ENCODE assay signal across 1 cellular context in genomic region chr7:51878869-51879268, GRCh38.
TF ChIP-seq lines count a peak whose summit lies in the region.

No MANE protein-coding gene starts in this region.

TF ChIP-seq in GM23338, 12 proteins besides CTCF, POLR2A, EP300 and RAD21 (continued from another document):
- TF ChIP-seq ZNF462 (CRISPR knock-in tag; IDR thresholded peaks at IDR 0.05) (no peak), CREB1 (CRISPR knock-in tag; IDR thresholded peaks at IDR 0.05; ENCODE audit: low read depth) (no peak), JUNB (IDR thresholded peaks at IDR 0.05; ENCODE audit: unreplicated experiment) (no peak), POLR2AphosphoS5 (IDR thresholded peaks at IDR 0.05; ENCODE audit: low read depth) (no peak), EZH2 (IDR thresholded peaks at IDR 0.05; ENCODE audit: low read depth, unreplicated experiment) (no peak), ETS1 (IDR thresholded peaks at IDR 0.05) (no peak), STAT1 (IDR thresholded peaks at IDR 0.05; ENCODE audit: unreplicated experiment) (no peak)
